1 cellular context compared by ENCODE assay signal in genomic region chr13:74289130-74289529, GRCh38.
TF ChIP-seq lines count a peak whose summit lies in the region.

No MANE protein-coding gene starts in this region.

TF ChIP-seq in HepG2, 621 proteins besides CTCF, POLR2A, EP300 and RAD21 (continued from another document):
- TF ChIP-seq ZNF512B (CRISPR knock-in tag; IDR thresholded peaks at IDR 0.05; ENCODE audit: borderline replicate concordance) (no peak), SNRNP70 (IDR thresholded peaks at IDR 0.05; ENCODE audit: low read depth, low read length) (no peak), ZNF678 (CRISPR knock-in tag; IDR thresholded peaks at IDR 0.05) (no peak), CEBPB (IDR thresholded peaks at IDR 0.05; ENCODE audit: borderline replicate concordance, low read depth, low read length) (no peak), ESRRA (CRISPR knock-in tag; IDR thresholded peaks at IDR 0.05; ENCODE audit: low read depth) (no peak), ZNF572 (CRISPR knock-in tag; IDR thresholded peaks at IDR 0.05) (no peak)
TF ChIP-seq in HepG2: peak in this region for 0.
